In the genomic region with DNA sequence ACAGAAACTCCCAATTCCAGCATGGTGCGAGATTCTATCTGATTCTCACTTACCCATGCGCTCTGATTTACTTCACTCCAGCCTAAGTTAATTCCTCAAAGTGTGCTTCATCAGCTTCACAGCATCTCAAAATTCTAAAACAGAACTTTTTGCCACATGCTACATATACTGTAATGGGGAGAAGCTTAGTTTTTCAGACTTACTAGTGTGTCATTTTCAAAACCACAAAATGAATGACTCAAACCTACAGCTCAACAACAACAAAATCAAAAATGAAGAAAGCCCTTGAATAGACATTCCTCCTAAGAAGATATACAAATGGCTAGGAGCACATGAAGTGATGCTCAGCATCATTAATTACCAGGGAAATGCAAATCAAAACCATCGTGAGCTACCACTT, we compare ENCODE assay signal across 16 cellular contexts. TPM values are rescaled to one million over a fixed set of nuclear protein-coding genes. Genes with fewer than 3 reads are reported as not detected.
DNase-seq lines count a peak whose midpoint lies in the region; ATAC-seq and TF ChIP-seq lines count a peak whose summit lies in the region.
"Had no signal": no experiment of that assay in that cellular context is flagged by ENCODE, and none has a peak within 500 bp of the region (broad histone marks: within the 10 kb centered on the region; RNA-seq: fewer than 3 reads in every experiment).

No MANE protein-coding gene starts in this region.

- H3K4me3 Mint-ChIP-seq in stimulated activated effector memory CD8-positive, alpha-beta T cell treated with anti-CD3 and anti-CD28 coated beads, Interleukin-12 subunit alpha, Interleukin-12 subunit beta, amount 100 ng/mL, for 72 hours, result peak overlapping the region; percentile 28
- H3K4me3 Mint-ChIP-seq: brain, GM23338 had no signal

- DNase-seq in activated CD4-positive, CD25-positive, alpha-beta regulatory T cell (lab: John Stamatoyannopoulos, UW), result no peak
- peak; percentile 65 for DNase-seq in choroid plexus epithelial cell (ENCODE audit: low read depth)
- no peak for DNase-seq in stimulated activated effector memory CD8-positive, alpha-beta T cell treated with anti-CD3 and anti-CD28 coated beads, Interleukin-12 subunit alpha, Interleukin-12 subunit beta, amount 100 ng/mL, for 72 hours (ENCODE audit: low spot score in 2 of 2)
- DNase-seq in SK-N-DZ (ENCODE audit: low spot score), result no peak
- no peak for DNase-seq in mucosa of descending colon
- DNase-seq: activated CD4-positive, alpha-beta T cell treated with anti-CD3 and anti-CD28 coated beads for 48 hours; NCI-H446 treated with DMSO at 0.1 percent for 48 hours; pancreas; SIG-M5; transverse colon had no signal

- intact Hi-C loops in mucosa of descending colon (cut with DNase I, micrococcal nuclease), result no loop called here

- H3K36me3 Mint-ChIP-seq in stimulated activated effector memory CD8-positive, alpha-beta T cell treated with anti-CD3 and anti-CD28 coated beads, Interleukin-12 subunit alpha, Interleukin-12 subunit beta, amount 100 ng/mL, for 72 hours, result peaks cover 28% of the 10 kb centered on the region

- H3K4me1 ChIP-seq in mucosa of descending colon (ENCODE audit: low read depth), result peaks cover 23% of the 10 kb centered on the region

- H3K36me3 ChIP-seq in mucosa of descending colon (ENCODE audit: low read depth), result no peaks in the 10 kb centered on the region
- H3K36me3 ChIP-seq: pancreas, transverse colon had no signal

- H3K27ac Mint-ChIP-seq in stimulated activated effector memory CD8-positive, alpha-beta T cell treated with anti-CD3 and anti-CD28 coated beads, Interleukin-12 subunit alpha, Interleukin-12 subunit beta, amount 100 ng/mL, for 72 hours, result peak overlapping the region; percentile 75
- H3K27ac Mint-ChIP-seq: brain, GM23338 had no signal

- H3K9me3 Mint-ChIP-seq in stimulated activated effector memory CD8-positive, alpha-beta T cell treated with anti-CD3 and anti-CD28 coated beads, Interleukin-12 subunit alpha, Interleukin-12 subunit beta, amount 100 ng/mL, for 72 hours, result no peaks in the 10 kb centered on the region
- H3K9me3 Mint-ChIP-seq: brain, GM23338 had no signal

- ATAC-seq in activated CD4-positive, CD25-positive, alpha-beta regulatory T cell treated with anti-CD3 and anti-CD28 coated beads, Interleukin-2, amount 50 U/mL, for 24 hours, result peak; percentile 95 to 97
- ATAC-seq in SK-N-SH treated with all-trans-retinoic acid at 6 μM for 48 hours, result peak; percentile 49; the same call in 2 of the 3 replicates
- ATAC-seq in stimulated activated effector memory CD8-positive, alpha-beta T cell treated with anti-CD3 and anti-CD28 coated beads, Interleukin-12 subunit alpha, Interleukin-12 subunit beta, amount 100 ng/mL, for 72 hours, result peak; percentile 95
- ATAC-seq in mucosa of descending colon, result no peak
- ATAC-seq in GM18517 (IDR thresholded peaks at IDR 0.05; ENCODE audit: unreplicated experiment), result no peak
- ATAC-seq: GM23338, left lobe of liver, pancreas had no signal

- no peaks in the 10 kb centered on the region for H3K9me3 ChIP-seq in mucosa of descending colon
- H3K9me3 ChIP-seq: pancreas, transverse colon had no signal

- H3K4me3 ChIP-seq in choroid plexus epithelial cell (ENCODE audit: low read depth, low read length) (no peak overlapping the region), mucosa of descending colon (no peak overlapping the region)
- H3K4me3 ChIP-seq: GM23338, pancreas, transverse colon had no signal

- TF ChIP-seq CTCF in choroid plexus epithelial cell (conservative IDR thresholded peaks at IDR 0.05; ENCODE audit: low read depth, low read length) (no peak), mucosa of descending colon (IDR thresholded peaks at IDR 0.05) (no peak)

- peaks cover 88% of the 10 kb centered on the region for H3K4me1 Mint-ChIP-seq in stimulated activated effector memory CD8-positive, alpha-beta T cell treated with anti-CD3 and anti-CD28 coated beads, Interleukin-12 subunit alpha, Interleukin-12 subunit beta, amount 100 ng/mL, for 72 hours

TF ChIP-seq in SK-N-SH treated with all-trans-retinoic acid at 6 μM for 48 hours, 23 proteins besides CTCF, POLR2A, EP300 and RAD21:
- TF ChIP-seq RARB (CRISPR knock-in tag; IDR thresholded peaks at IDR 0.05) (no peak), TCF4 (CRISPR knock-in tag; IDR thresholded peaks at IDR 0.05; ENCODE audit: borderline replicate concordance) (no peak), GLIS3 (CRISPR knock-in tag; IDR thresholded peaks at IDR 0.05) (no peak), ZNF8 (CRISPR knock-in tag; IDR thresholded peaks at IDR 0.05) (no peak), ESRRG (CRISPR knock-in tag; IDR thresholded peaks at IDR 0.05) (no peak), ZNF70 (CRISPR knock-in tag; IDR thresholded peaks at IDR 0.05) (no peak), ZFP30 (CRISPR knock-in tag; IDR thresholded peaks at IDR 0.05) (no peak)
- TF ChIP-seq, protein P1, sequence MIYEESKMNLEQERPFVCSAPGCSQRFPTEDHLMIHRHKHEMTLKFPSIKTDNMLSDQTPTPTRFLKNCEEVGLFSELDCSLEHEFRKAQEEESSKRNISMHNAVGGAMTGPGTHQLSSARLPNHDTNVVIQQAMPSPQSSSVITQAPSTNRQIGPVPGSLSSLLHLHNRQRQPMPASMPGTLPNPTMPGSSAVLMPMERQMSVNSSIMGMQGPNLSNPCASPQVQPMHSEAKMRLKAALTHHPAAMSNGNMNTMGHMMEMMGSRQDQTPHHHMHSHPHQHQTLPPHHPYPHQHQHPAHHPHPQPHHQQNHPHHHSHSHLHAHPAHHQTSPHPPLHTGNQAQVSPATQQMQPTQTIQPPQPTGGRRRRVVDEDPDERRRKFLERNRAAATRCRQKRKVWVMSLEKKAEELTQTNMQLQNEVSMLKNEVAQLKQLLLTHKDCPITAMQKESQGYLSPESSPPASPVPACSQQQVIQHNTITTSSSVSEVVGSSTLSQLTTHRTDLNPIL (CRISPR knock-in tag; IDR thresholded peaks at IDR 0.05; ENCODE audit: low read depth), result no peak

RNA-seq across cellular contexts. Expression of a gene that starts 14.9 kb away (rescaled TPM):
- polyA plus RNA-seq in SK-N-DZ (2014; cell fraction: cytosol; rRNA removed), result 2.2 and 4.8 TPM in 2 replicates
- 2.2 and 2.7 TPM in 2 replicates for polyA plus RNA-seq in SK-N-DZ (2014; cell fraction: nucleus; rRNA removed)
- 10 to 100 TPM; 39.3 to 59.8 (median 53.5) TPM for total RNA-seq in mucosa of descending colon

Comparison
In these comparisons a context has a peak if more than half of its experiments do, and no peak if none do; other contexts are left out.
1. ATAC-seq: peak in activated CD4-positive, CD25-positive, alpha-beta regulatory T cell treated with anti-CD3 and anti-CD28 coated beads, Interleukin-2, amount 50 U/mL, for 24 hours (2 of 2), SK-N-SH treated with all-trans-retinoic acid at 6 μM for 48 hours (single experiment) and stimulated activated effector memory CD8-positive, alpha-beta T cell treated with anti-CD3 and anti-CD28 coated beads, Interleukin-12 subunit alpha, Interleukin-12 subunit beta, amount 100 ng/mL, for 72 hours (single experiment); none in mucosa of descending colon (single experiment) and GM18517 (single experiment).